ENCODE assay signal across 22 cellular contexts in the genomic region with DNA sequence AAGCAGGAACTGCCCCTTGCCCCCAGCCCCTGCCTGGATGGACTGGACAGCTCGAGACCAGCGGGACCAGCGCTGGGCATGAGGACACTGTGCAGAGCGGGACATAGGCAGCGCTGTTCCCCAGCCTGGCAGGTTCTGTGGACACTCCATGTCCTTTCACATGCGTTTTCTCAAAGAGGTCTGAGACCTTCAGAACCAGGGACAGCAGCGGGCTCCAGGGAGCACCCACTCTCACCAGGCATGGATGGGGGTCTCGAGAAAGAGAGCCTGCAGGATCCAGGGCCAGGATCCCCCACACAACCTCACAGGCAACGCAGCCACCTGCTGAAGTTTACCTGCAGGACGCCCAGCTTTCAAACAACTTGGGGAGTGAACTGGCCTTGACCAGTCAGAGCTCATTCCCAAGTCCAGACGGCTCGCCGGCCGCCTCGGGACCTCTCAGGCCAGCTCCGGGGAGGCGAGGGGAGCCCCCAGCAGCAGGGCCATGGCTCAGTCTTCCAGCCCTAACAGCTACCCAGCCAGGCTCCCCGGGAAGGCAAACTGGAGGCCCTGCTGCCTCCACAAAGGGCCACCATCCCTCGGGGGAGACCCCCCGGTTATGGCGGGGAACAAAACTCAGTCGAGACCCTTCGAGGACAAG.
"Had no signal": no experiment of that assay in that cellular context is flagged by ENCODE, and none has a peak within 500 bp of the region (broad histone marks: within the 10 kb centered on the region; RNA-seq: fewer than 3 reads in every experiment).

No MANE protein-coding gene starts in this region.

- H3K27ac ChIP-seq: Peyer's patch, SJSA1 had no signal

- H3K27me3 Mint-ChIP-seq: activated CD4-positive, alpha-beta memory T cell treated with anti-CD3 and anti-CD28 coated beads, Interleukin-2, amount 10 ng/mL, durations not matched to agents 7 days and 5 days; activated naive CD8-positive, alpha-beta T cell; activated T-helper 17 cell treated with anti-CD3 and anti-CD28 coated beads, Interleukin-2, amount 50 U/mL, for 72 hours; T-helper 17 cell had no signal

- H3K27ac Mint-ChIP-seq: activated CD4-positive, alpha-beta memory T cell treated with anti-CD3 and anti-CD28 coated beads, Interleukin-2, amount 10 ng/mL, durations not matched to agents 7 days and 5 days; activated naive CD4-positive, alpha-beta T cell treated with anti-CD3 and anti-CD28 coated beads for 36 hours; activated naive CD8-positive, alpha-beta T cell; activated T-helper 17 cell treated with anti-CD3 and anti-CD28 coated beads, Interleukin-2, amount 50 U/mL, for 72 hours; T-helper 17 cell had no signal

- H3K4me1 Mint-ChIP-seq: activated CD4-positive, alpha-beta memory T cell treated with anti-CD3 and anti-CD28 coated beads, Interleukin-2, amount 10 ng/mL, durations not matched to agents 7 days and 5 days; activated T-helper 17 cell treated with anti-CD3 and anti-CD28 coated beads, Interleukin-2, amount 50 U/mL, for 72 hours; T-helper 17 cell had no signal

- DNase-seq: activated CD4-positive, alpha-beta memory T cell treated with anti-CD3 and anti-CD28 coated beads, Interleukin-2, amount 10 ng/mL, durations not matched to agents 7 days and 5 days; activated CD4-positive, alpha-beta T cell treated with anti-CD3 and anti-CD28 coated beads, Interleukin-2, amount 50 U/mL, for 1 hour; activated CD4-positive, CD25-positive, alpha-beta regulatory T cell; activated gamma-delta T cell; activated naive CD4-positive, alpha-beta T cell treated with anti-CD3 and anti-CD28 coated beads for 36 hours; activated T-cell treated with anti-CD3 and anti-CD28 coated beads for 4 hours; activated T-cell treated with anti-CD3 and anti-CD28 coated beads, Interleukin-2, amount 50 U/mL, for 48 hours; cerebellar nuclear complex; Kasumi-1; NCI-H1105 treated with DMSO at 0.1 percent for 48 hours; NCI-H1436 treated with DMSO at 0.1 percent for 48 hours; NCI-H187; NCI-H510A treated with DMSO at 0.1 percent for 48 hours; NK-92 treated with Interleukin-12 subunit alpha and Interleukin-12 subunit beta, amount 100 ng/mL, for 24 hours; OCI-M1; Peyer's patch; SHP77; T-helper 17 cell; T-helper 9 cell had no signal

- H3K36me3 Mint-ChIP-seq: activated naive CD8-positive, alpha-beta T cell had no signal

- H3K9me3 Mint-ChIP-seq: activated CD4-positive, alpha-beta memory T cell treated with anti-CD3 and anti-CD28 coated beads, Interleukin-2, amount 10 ng/mL, durations not matched to agents 7 days and 5 days; activated naive CD4-positive, alpha-beta T cell treated with anti-CD3 and anti-CD28 coated beads for 36 hours; activated T-helper 17 cell treated with anti-CD3 and anti-CD28 coated beads, Interleukin-2, amount 50 U/mL, for 72 hours had no signal

- H3K4me3 Mint-ChIP-seq: activated CD4-positive, alpha-beta memory T cell treated with anti-CD3 and anti-CD28 coated beads, Interleukin-2, amount 10 ng/mL, durations not matched to agents 7 days and 5 days; activated naive CD4-positive, alpha-beta T cell treated with anti-CD3 and anti-CD28 coated beads for 36 hours; activated naive CD8-positive, alpha-beta T cell; activated T-helper 17 cell treated with anti-CD3 and anti-CD28 coated beads, Interleukin-2, amount 50 U/mL, for 72 hours; T-helper 17 cell had no signal

- H3K27me3 ChIP-seq: Peyer's patch, SJSA1 had no signal

- H3K4me3 ChIP-seq: Peyer's patch, SJSA1 had no signal
